In genomic region chr2:55012648-55013484, GRCh38 we compare ENCODE assay signal across 9 cellular contexts. TPM values are rescaled to one million over a fixed set of nuclear protein-coding genes. Genes with fewer than 3 reads are reported as not detected.
DNase-seq lines count a peak whose midpoint lies in the region; ATAC-seq, FAIRE-seq and TF ChIP-seq lines count a peak whose summit lies in the region.
"Had no signal": no experiment of that assay in that cellular context is flagged by ENCODE, and none has a peak within 500 bp of the region (broad histone marks: within the 10 kb centered on the region; RNA-seq: fewer than 3 reads in every experiment).

No MANE protein-coding gene starts in this region.

- POLR2A ChIA-PET in HEK293 (lab: Yijun Ruan, JAX) (interaction anchor here (1.7 to 1.9 kb wide), 2 partner anchors 13 to 37 kb away, joined by 3 to 8 read pairs; partner anchors contain the start of gene RTN4), HepG2 (lab: Yijun Ruan, JAX) (interaction anchor here (1.1 to 3.5 kb wide), 2 partner anchors 38 to 220 kb away, joined by 3 to 16 read pairs; partner anchors contain the start of genes RPS27A and RTN4)

- H3K79me2 ChIP-seq in HepG2 (ENCODE audit: insufficient read depth, low read length) = peaks cover 99% of the 10 kb centered on the region

- TF ChIP-seq RAD21 in HepG2 (CRISPR knock-in tag; IDR thresholded peaks at IDR 0.05) = no peak

- no peak for ATAC-seq in HepG2

- CTCF ChIA-PET in HEK293 (lab: Yijun Ruan, JAX) = interaction anchor here (0.6 to 11.8 kb wide), 13 partner anchors 10 to 1213 kb away, joined by 3 to 121 read pairs (median 5); no protein-coding TSS in a partner anchor
- CTCF ChIA-PET in HepG2 (lab: Yijun Ruan, JAX; ENCODE audit: low intra/inter-chr PET ratio, low total read pairs) = no interaction called here

- peak overlapping the region; percentile 71 for H3K9ac ChIP-seq in adipocyte (ENCODE audit: low read length)
- H3K9ac ChIP-seq in HepG2 (ENCODE audit: insufficient read depth, low read depth, low read length) = no peak overlapping the region

- H3K9me3 ChIP-seq in HEK293 (ENCODE audit: control insufficient read depth, insufficient read depth, low read depth, low read length) (no peaks in the 10 kb centered on the region), adipocyte (ENCODE audit: control insufficient read depth, low read length) (no peaks in the 10 kb centered on the region), HepG2 (ENCODE audit: low read length) (no peaks in the 10 kb centered on the region), stomach (no peaks in the 10 kb centered on the region)
- H3K9me3 ChIP-seq: Peyer's patch had no signal

- intact Hi-C loops in HepG2 (cut with micrococcal nuclease; ENCODE audit: unreplicated experiment) (loop anchor here (2.0 to 10.0 kb wide), 3 partner anchors 112 to 502 kb away; partner anchors contain the start of gene CFAP36), stomach (cut with DNase I; ENCODE audit: low total_unique reads) (no loop called here)

- DNase-seq in adipocyte (ENCODE audit: low read depth) = no peak
- peak; percentile 19 for DNase-seq in HepG2 (ENCODE audit: low spot score)
- no peak for DNase-seq in stomach
- DNase-seq in NCI-H128 (lab: John Stamatoyannopoulos, UW; ENCODE audit: unreplicated experiment) = no peak
- DNase-seq in dermis blood vessel endothelial cell = no peak
- DNase-seq in NCI-H1048 (lab: John Stamatoyannopoulos, UW) = no peak
- DNase-seq: NCI-H1694, Peyer's patch had no signal

- TF ChIP-seq POLR2A in HepG2 (IDR thresholded peaks at IDR 0.05; ENCODE audit: insufficient read depth in 1 of 2, low read depth in 2 of 2, low read length in 2 of 2) = no peak
- no peak for TF ChIP-seq POLR2A in stomach (IDR thresholded peaks at IDR 0.05)

- peak overlapping the region; percentile 38 for H3K27ac ChIP-seq in HEK293 (ENCODE audit: extremely low read depth, low read depth, low read length)
- peak overlapping the region; percentile 39 for H3K27ac ChIP-seq in HepG2 (ENCODE audit: extremely low read length, insufficient read depth, low read length)
- H3K27ac ChIP-seq in stomach = peak overlapping the region in 4 of 5 donors; percentile 69 to 85 (median 78)

- H3K4me1 ChIP-seq in HEK293 (ENCODE audit: control insufficient read depth, insufficient read depth, low read length) (peaks cover 27% of the 10 kb centered on the region), adipocyte (ENCODE audit: control insufficient read depth, insufficient read depth, low read length) (peaks cover 95% of the 10 kb centered on the region), HepG2 (ENCODE audit: insufficient read depth, low read length) (peaks cover 71% of the 10 kb centered on the region), stomach (peaks cover 48 to 100% (median 71%) of the 10 kb centered on the region in 4 donors)

- H3K27me3 ChIP-seq in adipocyte (replicated peaks; ENCODE audit: control insufficient read depth, insufficient read depth, low read length) (no peaks in the 10 kb centered on the region), HepG2 (ENCODE audit: control insufficient read depth in 1 of 2, insufficient read depth in 2 of 2, low read length in 2 of 2) (no peaks in the 10 kb centered on the region), stomach (no peaks in the 10 kb centered on the region)
- H3K27me3 ChIP-seq: Peyer's patch had no signal

- no peak overlapping the region for H2AFZ ChIP-seq in HepG2 (ENCODE audit: low read length)

- 40% methylated on average over 2 of the region's 2 CpGs for WGBS in HepG2 (ENCODE audit: low lambda C conversion rate)
- WGBS in stomach, 5 donors = 35 to 40% (median 36%) methylated on average over 2 of the region's 2 CpGs

- H3K36me3 ChIP-seq in HEK293 (ENCODE audit: control insufficient read depth in 2 of 2, insufficient read depth in 1 of 2, low read length in 2 of 2) (no peaks in the 10 kb centered on the region), adipocyte (ENCODE audit: control insufficient read depth, insufficient read depth, low read length, severe bottlenecking) (peaks cover 8% of the 10 kb centered on the region), HepG2 (replicated peaks in 1 of 2; ENCODE audit: control insufficient read depth in 1 of 2, insufficient read depth in 2 of 2, low read length in 2 of 2) (no peaks in the 10 kb centered on the region; a peak in 1 of 5 replicates), stomach (no peaks in the 10 kb centered on the region)
- H3K36me3 ChIP-seq: Peyer's patch had no signal

- no peak overlapping the region for H3K4me3 ChIP-seq in HEK293 (ENCODE audit: low read depth, low read length)
- H3K4me3 ChIP-seq in adipocyte (ENCODE audit: low read length) = peak overlapping the region; percentile 79
- peak overlapping the region in 1 of 3 experiments; percentile 54; a peak in 3 of 6 replicates for H3K4me3 ChIP-seq in HepG2 (replicated peaks in 1 of 3; ENCODE audit: insufficient read depth in 1 of 3, low read depth in 2 of 3, low read length in 3 of 3)
- H3K4me3 ChIP-seq in stomach = no peak overlapping the region
- H3K4me3 ChIP-seq: Peyer's patch had no signal

- TF ChIP-seq CTCF in HEK293 (tag by site-specific recombination; IDR thresholded peaks at IDR 0.05) (no peak), HepG2 (CRISPR knock-in tag; IDR thresholded peaks at IDR 0.05) (no peak), stomach (IDR thresholded peaks at IDR 0.05) (no peak)

- no TSS peak for BruUV-seq in HepG2 (replicated peaks; lab: Mats Ljungman, UMichigan)

- TF ChIP-seq EP300 in HepG2 (IDR thresholded peaks at IDR 0.05; ENCODE audit: low read depth in 2 of 2, low read length in 2 of 2) = no peak; a peak in 1 of 4 replicates
- TF ChIP-seq EP300 in HepG2 (CRISPR knock-in tag; IDR thresholded peaks at IDR 0.05; ENCODE audit: borderline replicate concordance) = no peak
- TF ChIP-seq EP300 in stomach (IDR thresholded peaks at IDR 0.05) = no peak

- no peak for FAIRE-seq in HepG2 (lab: Jason Lieb, UNC)

- H3K4me2 ChIP-seq in HepG2 (ENCODE audit: low read depth, low read length) = peak overlapping the region; percentile 71

- H4K20me1 ChIP-seq in HepG2 (ENCODE audit: insufficient read depth, low read length) = peaks cover 5% of the 10 kb centered on the region; the same call in 1 of the 2 replicates

- in situ Hi-C loops in HepG2 (cut with HindIII; ENCODE audit: extremely low pct_ligation_motif_present, low pct_unique_long_range_greater_than_20kb) = no loop called here

TF ChIP-seq in HEK293, 187 proteins besides CTCF, POLR2A, EP300 and RAD21 (continues in another document):
- TF ChIP-seq ZSCAN30 (tag by site-specific recombination; IDR thresholded peaks at IDR 0.05) (peak; percentile 38; the same call in 1 of the 2 replicates), MZF1 (tag by site-specific recombination; IDR thresholded peaks at IDR 0.05; ENCODE audit: borderline replicate concordance) (no peak), FEZF1 (tag by site-specific recombination; IDR thresholded peaks at IDR 0.05) (peak; percentile 66; the same call in 1 of the 2 replicates)

TF ChIP-seq in HepG2, 621 proteins besides CTCF, POLR2A, EP300 and RAD21 (continues in another document):
- peak; percentile 61; the same call in 1 of the 2 replicates for TF ChIP-seq CEBPB (IDR thresholded peaks at IDR 0.05; ENCODE audit: borderline replicate concordance, low read depth, low read length)
- TF ChIP-seq HNF4A (CRISPR knock-in tag; IDR thresholded peaks at IDR 0.05) = peak; percentile 75
- peak; percentile 16; the same call in 1 of the 2 replicates for TF ChIP-seq CREM (IDR thresholded peaks at IDR 0.05)
- no peak for TF ChIP-seq CREM (CRISPR knock-in tag; IDR thresholded peaks at IDR 0.05)
- no peak for TF ChIP-seq RFX1 (IDR thresholded peaks at IDR 0.05)
- no peak for TF ChIP-seq CAMTA2 (CRISPR knock-in tag; IDR thresholded peaks at IDR 0.05; ENCODE audit: borderline replicate concordance)
- TF ChIP-seq NCOR1 (IDR thresholded peaks at IDR 0.05; ENCODE audit: borderline replicate concordance, low read length) = peak; percentile 78
- no peak for TF ChIP-seq RARG (CRISPR knock-in tag; IDR thresholded peaks at IDR 0.05; ENCODE audit: low read depth)
- TF ChIP-seq HNF4G (IDR thresholded peaks at IDR 0.05; ENCODE audit: borderline replicate concordance, low read depth, low read length) = peak; percentile 39; the same call in 1 of the 2 replicates
- TF ChIP-seq HNF4G (CRISPR knock-in tag; IDR thresholded peaks at IDR 0.05; ENCODE audit: borderline replicate concordance, low read depth) = no peak

RNA-seq across cellular contexts. Expression of gene RTN4, which starts 37.4 kb away (rescaled TPM):
- total RNA-seq in HepG2 (2016; rRNA removed; fragmentation: Illumina TruSeq; extraction: Trizol) (67.4 and 98.4 TPM in 2 replicates), stomach (100 to 1,000 TPM; 114 to 463 (median 173) TPM), dermis blood vessel endothelial cell (118 and 312 TPM in 2 replicates)
- 113 and 115 TPM in 2 replicates for total RNA-seq in HepG2 (2016; cell fraction: cytosol; rRNA removed; fragmentation: Illumina TruSeq; extraction: Trizol; ENCODE audit: low read depth)
- 65.4 and 98.8 TPM in 2 replicates for total RNA-seq in HepG2 (2016; cell fraction: insoluble cytoplasmic fraction; rRNA removed; fragmentation: Illumina TruSeq; extraction: Trizol)
- 63.8 and 71.5 TPM in 2 replicates for total RNA-seq in HepG2 (2016; cell fraction: membrane; rRNA removed; fragmentation: Illumina TruSeq; extraction: Trizol)
- total RNA-seq in HepG2 (2016; cell fraction: nucleus; rRNA removed; fragmentation: Illumina TruSeq; extraction: Trizol) = 135 and 150 TPM in 2 replicates
- polyA plus RNA-seq in HepG2 (2011; rRNA removed) (100 and 133 TPM in 2 replicates), stomach (100 to 1,000 TPM in 1 of 3 donors, 10 to 100 TPM in 2; 40.8 to 116 (median 48.7) TPM)
- 56.6 and 89.3 TPM in 2 replicates for polyA plus RNA-seq in HepG2 (2011; cell fraction: cytosol; rRNA removed)
- 46.6 and 69.0 TPM in 2 replicates for polyA plus RNA-seq in HepG2 (2011; cell fraction: nucleus; rRNA removed)
- 176 and 196 TPM in 2 replicates for polyA plus RNA-seq in HepG2 (2012)
- polyA plus RNA-seq in HepG2 (2016; cell fraction: cytosol; fragmentation: Illumina TruSeq; extraction: Trizol; ENCODE audit: low read depth) = 25.4 and 26.1 TPM in 2 replicates
- polyA plus RNA-seq in HepG2 (2016; cell fraction: insoluble cytoplasmic fraction; fragmentation: Illumina TruSeq; extraction: Trizol; ENCODE audit: low read depth) = 104 and 116 TPM in 2 replicates
- polyA plus RNA-seq in HepG2 (2016; cell fraction: membrane; fragmentation: Illumina TruSeq; extraction: Trizol; ENCODE audit: low read depth) = 56.9 and 65.1 TPM in 2 replicates
- polyA plus RNA-seq in HepG2 (2016; cell fraction: nucleus; fragmentation: Illumina TruSeq; extraction: Trizol; ENCODE audit: insufficient read depth, low read depth) = 271 and 279 TPM in 2 replicates
- 71.7 and 98.5 TPM in 2 replicates for polyA minus RNA-seq in HepG2 (2011; rRNA and poly(A)+ RNA removed; ENCODE audit: low replicate concordance)
- polyA minus RNA-seq in HepG2 (2011; cell fraction: cytosol; rRNA and poly(A)+ RNA removed) = 85.3 and 110 TPM in 2 replicates
- 103 and 105 TPM in 2 replicates for polyA minus RNA-seq in HepG2 (2011; cell fraction: nucleus; rRNA and poly(A)+ RNA removed)

Comparison
In these comparisons a context has a peak if more than half of its experiments do, and no peak if none do; other contexts are left out.
1. Of the 63 proteins assayed by ChIP-seq in both HepG2 and HEK293: peak only in HepG2: none; only in HEK293: ZNF335 and ZSCAN30; in both: none; in neither: 61.